19 cellular contexts compared by ENCODE assay signal in the genomic region with DNA sequence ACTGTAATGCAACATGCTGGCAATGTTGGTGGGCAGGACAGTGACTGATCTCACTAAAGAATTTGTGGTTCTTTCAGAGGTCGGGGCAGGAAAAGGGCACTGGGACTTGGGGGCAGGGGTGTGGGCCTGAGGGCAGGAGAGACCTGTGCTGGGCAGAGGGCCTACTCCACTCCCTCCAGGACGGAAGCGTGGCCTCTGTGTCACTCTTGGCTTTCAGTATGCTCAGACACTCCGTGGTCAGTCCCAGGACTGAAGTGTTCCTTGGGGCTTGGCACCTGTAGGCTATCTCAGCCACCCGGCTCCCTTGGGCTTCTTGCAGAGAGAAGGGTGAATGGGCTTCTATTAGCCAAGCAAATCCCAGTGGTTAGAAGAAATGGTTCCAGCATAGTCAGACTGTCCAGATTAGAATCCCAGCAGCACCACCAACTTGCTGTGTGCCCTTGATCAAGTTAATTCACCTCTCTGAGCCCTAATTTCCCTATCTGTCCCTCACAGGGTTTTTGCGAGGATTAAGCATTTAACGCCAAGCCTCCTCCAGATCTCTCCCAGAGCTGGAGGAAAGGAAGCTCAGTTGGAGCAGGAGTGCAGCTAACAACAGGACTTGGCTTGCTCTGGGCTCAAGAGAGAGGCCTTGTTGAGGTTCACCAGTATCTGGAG.
"Had no signal": no experiment of that assay in that cellular context is flagged by ENCODE, and none has a peak within 500 bp of the region (broad histone marks: within the 10 kb centered on the region; RNA-seq: fewer than 3 reads in every experiment).

No MANE protein-coding gene starts in this region.

- H3K79me2 ChIP-seq: hepatocyte had no signal

- H3K27ac Mint-ChIP-seq: endodermal cell, mesothelial cell of epicardium, natural killer cell had no signal

- H3K4me1 Mint-ChIP-seq: natural killer cell had no signal

- H3K27ac ChIP-seq: colonic mucosa, foreskin keratinocyte, hepatocyte, ovary, right atrium auricular region, sigmoid colon, tibial artery, upper lobe of left lung, vagina had no signal

- DNase-seq: colonic mucosa; effector CD4-positive, alpha-beta T cell; endodermal cell; erythroblast; foreskin keratinocyte; mammary epithelial cell; natural killer cell; ovary; sigmoid colon; small intestine; stimulated activated CD4-positive, alpha-beta T cell treated with anti-CD3 and anti-CD28 coated beads, Interleukin-2, amount 100 ng/mL, for 48 hours; stimulated activated naive CD4-positive, alpha-beta T cell treated with Interleukin-2 at 50 U/mL for 16 hours; tibial artery; upper lobe of left lung had no signal

- H3K4me3 ChIP-seq: colonic mucosa, hepatocyte, ovary, right atrium auricular region, sigmoid colon, tibial artery, upper lobe of left lung, vagina had no signal

- H3K36me3 Mint-ChIP-seq: mesothelial cell of epicardium, natural killer cell had no signal

- H3K36me3 ChIP-seq: colonic mucosa, ovary, right atrium auricular region, sigmoid colon, tibial artery, upper lobe of left lung, vagina had no signal

- H3K4me3 Mint-ChIP-seq: endodermal cell, mesothelial cell of epicardium, natural killer cell, neural crest cell had no signal

- H3K4me1 ChIP-seq: colonic mucosa, foreskin keratinocyte, sigmoid colon, tibial artery, upper lobe of left lung, vagina had no signal

- H3K27me3 ChIP-seq: colonic mucosa, hepatocyte, ovary, right atrium auricular region, sigmoid colon, upper lobe of left lung, vagina had no signal

- H3K9me3 Mint-ChIP-seq: natural killer cell had no signal

- H3K4me2 ChIP-seq: hepatocyte had no signal
